Comparison of ENCODE assay signal across 8 cellular contexts in genomic region chr2:112726487-112727190, GRCh38. TPM values are rescaled to one million over a fixed set of nuclear protein-coding genes. Genes with fewer than 3 reads are reported as not detected.
A peak's percentile ranks its signal among the peaks of the same experiment; 100 is the strongest.
DNase-seq lines count a peak whose midpoint lies in the region; ATAC-seq and TF ChIP-seq lines count a peak whose summit lies in the region.

No MANE protein-coding gene starts in this region.

- H3K27ac Mint-ChIP-seq in T-helper 2 cell treated with Interferon-gamma antibody and Interleukin-4, amounts not matched to agents 5 μg/mL and 100 μg/mL, for 36 hours = peak overlapping the region; percentile 31

- in situ Hi-C loops in gastrocnemius medialis (cut with MboI; ENCODE audit: low sequenced_read_pairs in 4 of 4) = loop anchor here in 3 of 4 donors (5.0 to 10.0 kb wide), 3 partner anchors 102 to 132 kb away; no protein-coding TSS in a partner anchor

- H3K27ac ChIP-seq in gastrocnemius medialis = no peak overlapping the region

- TF ChIP-seq POLR2A in GM18505 (IDR thresholded peaks at IDR 0.05; ENCODE audit: borderline replicate concordance, extremely low read depth, insufficient read depth, insufficient read length) (peak; percentile 11), gastrocnemius medialis (IDR thresholded peaks at IDR 0.05) (no peak)

- intact Hi-C loops in gastrocnemius medialis (cut with DNase I; ENCODE audit: low total_unique reads) = loop anchor here (1.0 kb wide), 2 partner anchors 100 to 126 kb away; no protein-coding TSS in a partner anchor

- DNase-seq in A172 (ENCODE audit: low spot score) (peak; percentile 92), NCI-H1930 (lab: John Stamatoyannopoulos, UW) (peak; percentile 71 to 75), anterior cingulate cortex (lab: John Stamatoyannopoulos, UW) (peak in 56 of 58 donors; percentile 14 to 90 (median 78)), hepatic stellate cell (ENCODE audit: low spot score) (peak; percentile 95), gastrocnemius medialis (peak; percentile 70 to 80)
- DNase-seq in T-helper 2 cell treated with Interferon-gamma antibody and Interleukin-4, amounts not matched to agents 5 μg/mL and 100 μg/mL, for 36 hours (ENCODE audit: low spot score) = peak; percentile 83

- TF ChIP-seq CTCF in gastrocnemius medialis (IDR thresholded peaks at IDR 0.05 in 4 of 5, conservative IDR thresholded peaks at IDR 0.05 in 1 of 5) = peak; percentile 83 to 93 (median 92)

- H3K27me3 ChIP-seq in gastrocnemius medialis = no peaks in the 10 kb centered on the region

- no peak overlapping the region for H3K4me3 ChIP-seq in gastrocnemius medialis

- ATAC-seq in GM18505 (IDR thresholded peaks at IDR 0.05; ENCODE audit: unreplicated experiment) = peak; percentile 66
- peak; percentile 72 for ATAC-seq in HG02973 (IDR thresholded peaks at IDR 0.05; ENCODE audit: unreplicated experiment)
- ATAC-seq in gastrocnemius medialis = peak; percentile 89 to 97

- H3K9me3 Mint-ChIP-seq in T-helper 2 cell treated with Interferon-gamma antibody and Interleukin-4, amounts not matched to agents 5 μg/mL and 100 μg/mL, for 36 hours = no peaks in the 10 kb centered on the region

- peaks cover 21% of the 10 kb centered on the region for H3K4me1 Mint-ChIP-seq in T-helper 2 cell treated with Interferon-gamma antibody and Interleukin-4, amounts not matched to agents 5 μg/mL and 100 μg/mL, for 36 hours (ENCODE audit: low read depth)

- H3K4me3 Mint-ChIP-seq in T-helper 2 cell treated with Interferon-gamma antibody and Interleukin-4, amounts not matched to agents 5 μg/mL and 100 μg/mL, for 36 hours = no peak overlapping the region

- H3K9me3 ChIP-seq in gastrocnemius medialis = no peaks in the 10 kb centered on the region

- H3K27me3 Mint-ChIP-seq in T-helper 2 cell treated with Interferon-gamma antibody and Interleukin-4, amounts not matched to agents 5 μg/mL and 100 μg/mL, for 36 hours (ENCODE audit: low read depth) = no peaks in the 10 kb centered on the region

- no peaks in the 10 kb centered on the region for H3K36me3 Mint-ChIP-seq in T-helper 2 cell treated with Interferon-gamma antibody and Interleukin-4, amounts not matched to agents 5 μg/mL and 100 μg/mL, for 36 hours (ENCODE audit: low read depth)

- no peaks in the 10 kb centered on the region for H3K4me1 ChIP-seq in gastrocnemius medialis

- H3K36me3 ChIP-seq in gastrocnemius medialis = no peaks in the 10 kb centered on the region

RNA-seq across cellular contexts. Expression of gene NT5DC4, which starts 5.8 kb away (rescaled TPM):
- total RNA-seq in A172 (2014; rRNA removed; shearing (Covaris generic)) = 0.26 TPM in 1 of 2 replicates, not detected in the other
- total RNA-seq in gastrocnemius medialis = not detected

RNA-seq across cellular contexts. Expression of gene CKAP2L, which starts 37.8 kb away (rescaled TPM):
- 18.0 and 21.0 TPM in 2 replicates for total RNA-seq in A172 (2014; rRNA removed; shearing (Covaris generic))
- total RNA-seq in gastrocnemius medialis = under 1 TPM in 2 of 4 donors, not detected in 2; 0.07 to 0.16 TPM

RNA-seq across cellular contexts. Expression of gene IL1A, which starts 57.7 kb away (rescaled TPM):
- 0.05 TPM in 1 of 2 replicates, not detected in the other for total RNA-seq in A172 (2014; rRNA removed; shearing (Covaris generic))
- not detected for total RNA-seq in gastrocnemius medialis

Comparison
In these comparisons a context has a peak if more than half of its experiments do, and no peak if none do; other contexts are left out.
1. RNA of gene CKAP2L, which starts 37.8 kb away (total RNA-seq): 18.0 to 21.0 TPM in A172; 0.07 to 0.16 TPM in gastrocnemius medialis; every median in the first group is over 10 times any median in the second.
2. Peak in every context shown above with its lines, with median percentiles within 50 percentile points of each other: DNase-seq and ATAC-seq.